8 cellular contexts compared by ENCODE assay signal in the genomic region with DNA sequence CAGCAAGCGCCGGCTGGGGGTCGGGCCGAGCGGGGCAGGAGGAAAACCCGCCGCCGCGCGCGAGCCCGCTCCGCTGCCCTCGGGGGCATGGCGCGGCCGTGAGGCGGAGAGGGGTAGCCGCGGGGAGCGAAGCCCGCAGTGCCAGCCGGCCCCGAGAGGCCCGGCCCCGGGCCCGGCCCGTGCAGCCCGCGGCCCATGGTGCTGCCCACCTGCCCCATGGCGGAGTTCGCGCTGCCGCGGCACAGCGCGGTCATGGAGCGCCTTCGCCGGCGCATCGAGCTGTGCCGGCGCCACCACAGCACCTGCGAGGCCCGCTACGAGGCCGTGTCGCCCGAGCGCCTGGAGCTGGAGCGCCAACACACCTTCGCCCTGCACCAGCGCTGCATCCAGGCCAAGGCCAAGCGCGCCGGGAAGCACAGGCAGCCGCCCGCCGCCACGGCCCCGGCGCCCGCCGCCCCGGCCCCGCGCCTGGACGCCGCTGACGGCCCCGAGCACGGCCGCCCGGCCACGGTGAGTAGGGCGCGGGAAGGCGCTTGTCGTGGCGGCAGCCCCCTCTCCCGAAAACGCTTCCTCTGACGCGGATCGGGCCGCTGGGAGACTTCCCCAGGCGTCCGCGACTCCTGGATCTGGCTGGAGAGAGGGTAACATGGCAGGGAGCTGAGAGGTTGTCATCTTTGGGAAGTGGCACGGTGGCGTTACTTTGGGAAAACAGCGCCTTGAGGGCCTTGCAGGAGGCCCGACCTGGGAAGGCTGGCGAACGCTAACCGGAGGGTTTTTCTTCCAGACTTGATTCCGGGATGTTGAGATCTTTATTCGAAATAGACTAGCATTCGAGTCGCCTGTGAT. TPM values are rescaled to one million over a fixed set of nuclear protein-coding genes. Genes with fewer than 3 reads are reported as not detected.
DNase-seq lines count a peak whose midpoint lies in the region; ATAC-seq and TF ChIP-seq lines count a peak whose summit lies in the region.

No MANE protein-coding gene starts in this region.

- H3K4me3 Mint-ChIP-seq in activated T-cell treated with anti-CD3 and anti-CD28 coated beads, Interleukin-2, amount 50 U/mL, for 72 hours = peak overlapping the region; percentile 92 to 93
- H3K4me3 Mint-ChIP-seq in neural crest cell = peak overlapping the region; percentile 99

- no peaks in the 10 kb centered on the region for H3K9me3 ChIP-seq in upper lobe of right lung

- H3K27ac Mint-ChIP-seq in activated T-cell treated with anti-CD3 and anti-CD28 coated beads, Interleukin-2, amount 50 U/mL, for 72 hours = peak overlapping the region; percentile 94
- H3K27ac Mint-ChIP-seq in neural crest cell (ENCODE audit: unreplicated experiment) = peak overlapping the region; percentile 97

- peak overlapping the region; percentile 90 for H3K27ac ChIP-seq in upper lobe of right lung

- H3K27me3 ChIP-seq in upper lobe of right lung = no peaks in the 10 kb centered on the region

- peaks cover 29% of the 10 kb centered on the region for H3K36me3 ChIP-seq in upper lobe of right lung

- H3K27me3 Mint-ChIP-seq in activated T-cell treated with anti-CD3 and anti-CD28 coated beads, Interleukin-2, amount 50 U/mL, for 72 hours (ENCODE audit: low read depth) = no peaks in the 10 kb centered on the region
- H3K27me3 Mint-ChIP-seq in neural crest cell (ENCODE audit: low read depth) = peaks cover 3% of the 10 kb centered on the region

- intact Hi-C loops in upper lobe of right lung (cut with DNase I) = no loop called here

- peaks cover 51% of the 10 kb centered on the region for H3K4me1 ChIP-seq in upper lobe of right lung

- peak; percentile 29 for DNase-seq in NK-92 treated with Interleukin-12 subunit alpha and Interleukin-12 subunit beta, amount 100 ng/mL, for 24 hours (lab: John Stamatoyannopoulos, UW)
- DNase-seq in NK-92 (lab: John Stamatoyannopoulos, UW; ENCODE audit: unreplicated experiment) (no peak), NCI-H1105 (lab: John Stamatoyannopoulos, UW) (peak; percentile 21), fibroblast of villous mesenchyme (ENCODE audit: low read depth) (peak; percentile 49), neural crest cell (ENCODE audit: low read depth, low spot score) (peak; percentile 22), upper lobe of right lung (peak; percentile 69)
- peak; percentile 43 to 52 for DNase-seq in activated T-cell treated with anti-CD3 and anti-CD28 coated beads, Interleukin-2, amount 50 U/mL, for 72 hours

- H3K36me3 Mint-ChIP-seq in activated T-cell treated with anti-CD3 and anti-CD28 coated beads, Interleukin-2, amount 50 U/mL, for 72 hours (ENCODE audit: insufficient read depth in 2 of 2) = peaks cover 8 to 27% of the 10 kb centered on the region in 2 donors
- H3K36me3 Mint-ChIP-seq in neural crest cell (ENCODE audit: low read depth) = peaks cover 12% of the 10 kb centered on the region

- H3K4me1 Mint-ChIP-seq in activated T-cell treated with anti-CD3 and anti-CD28 coated beads, Interleukin-2, amount 50 U/mL, for 72 hours (ENCODE audit: low read depth) = peaks cover 48% of the 10 kb centered on the region
- H3K4me1 Mint-ChIP-seq in neural crest cell = peaks cover 31% of the 10 kb centered on the region

- TF ChIP-seq CTCF in fibroblast of villous mesenchyme (IDR thresholded peaks at IDR 0.05; ENCODE audit: insufficient read depth, low read depth, low read length) (no peak), neural crest cell (conservative IDR thresholded peaks at IDR 0.05) (no peak), upper lobe of right lung (IDR thresholded peaks at IDR 0.05) (no peak)

- no peaks in the 10 kb centered on the region for H3K9me3 Mint-ChIP-seq in activated T-cell treated with anti-CD3 and anti-CD28 coated beads, Interleukin-2, amount 50 U/mL, for 72 hours
- H3K9me3 Mint-ChIP-seq in neural crest cell = no peaks in the 10 kb centered on the region

- peak; percentile 32 for ATAC-seq in HG02588 (IDR thresholded peaks at IDR 0.05; ENCODE audit: unreplicated experiment)
- peak; percentile 34 to 35 for ATAC-seq in activated T-cell treated with anti-CD3 and anti-CD28 coated beads, Interleukin-2, amount 50 U/mL, for 72 hours (replicated peaks in 1 of 2)
- peak; percentile 67 for ATAC-seq in upper lobe of right lung

- peak overlapping the region; percentile 85 for H3K4me3 ChIP-seq in fibroblast of villous mesenchyme (ENCODE audit: low read depth, low read length)
- H3K4me3 ChIP-seq in upper lobe of right lung = peak overlapping the region; percentile 72

RNA-seq across cellular contexts. Expression of a gene that starts 0.5 kb away (rescaled TPM):
- total RNA-seq in activated T-cell treated with anti-CD3 and anti-CD28 coated beads, Interleukin-2, amount 50 U/mL, for 72 hours = 10 to 100 TPM; 26.9 to 28.0 TPM
- total RNA-seq in fibroblast of villous mesenchyme = 12.1 and 13.9 TPM in 2 replicates
- 57.6 and 59.1 TPM in 2 replicates for total RNA-seq in neural crest cell
- total RNA-seq in upper lobe of right lung = 24.4 TPM

RNA-seq across cellular contexts. Expression of a gene that starts 34.4 kb away (rescaled TPM):
- 100 to 1,000 TPM; 572 to 714 TPM for total RNA-seq in activated T-cell treated with anti-CD3 and anti-CD28 coated beads, Interleukin-2, amount 50 U/mL, for 72 hours
- total RNA-seq in fibroblast of villous mesenchyme = 628 and 886 TPM in 2 replicates
- total RNA-seq in neural crest cell = 652 and 682 TPM in 2 replicates
- total RNA-seq in upper lobe of right lung = 630 TPM

RNA-seq across cellular contexts. Expression of a gene that starts 52.3 kb away (rescaled TPM):
- total RNA-seq in activated T-cell treated with anti-CD3 and anti-CD28 coated beads, Interleukin-2, amount 50 U/mL, for 72 hours = under 1 TPM in 1 of 2 donors, not detected in 1; 0.44 TPM
- total RNA-seq in fibroblast of villous mesenchyme = 0.32 TPM in 1 of 2 replicates, not detected in the other
- total RNA-seq in neural crest cell = not detected in 2 replicates
- total RNA-seq in upper lobe of right lung = not detected
